ENCODE assay signal across 8 cellular contexts in genomic region chr2:237966565-237967462, GRCh38. TPM values are rescaled to one million over a fixed set of nuclear protein-coding genes. Genes with fewer than 3 reads are reported as not detected.
DNase-seq lines count a peak whose midpoint lies in the region; TF ChIP-seq lines count a peak whose summit lies in the region.

A gene with protein sequence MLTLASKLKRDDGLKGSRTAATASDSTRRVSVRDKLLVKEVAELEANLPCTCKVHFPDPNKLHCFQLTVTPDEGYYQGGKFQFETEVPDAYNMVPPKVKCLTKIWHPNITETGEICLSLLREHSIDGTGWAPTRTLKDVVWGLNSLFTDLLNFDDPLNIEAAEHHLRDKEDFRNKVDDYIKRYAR (plus strand): TSS chr2:237967014. CDS start chr2:237973108, 6,094 bp downstream.

- H2AFZ ChIP-seq in SK-N-SH (ENCODE audit: low read depth): peak within 1 kb of the TSS; percentile 99

- no peaks in the 10 kb centered on the region for H3K9me3 ChIP-seq in SK-N-SH

- DNase-seq in GM04503 (ENCODE audit: low read depth) (peak; percentile 72), HFF-Myc (ENCODE audit: extremely low read depth, low read depth) (peak; percentile 82), NAMALWA (ENCODE audit: low spot score) (peak; percentile 95), SK-N-SH (peak; percentile 99), globus pallidus (ENCODE audit: low spot score) (peak; percentile 96), occipital lobe (lab: John Stamatoyannopoulos, UW) (peak; percentile 95)
- peak; percentile 99 for DNase-seq in activated naive CD4-positive, alpha-beta T cell treated with anti-CD3 and anti-CD28 coated beads, Interleukin-2, amount 50 U/mL, for 16 hours

- WGBS in SK-N-SH (ENCODE audit: low lambda C conversion rate): 1% methylated on average over 56 of the region's 123 CpGs

- TF ChIP-seq EP300 in SK-N-SH (IDR thresholded peaks at IDR 0.05; ENCODE audit: borderline replicate concordance in 1 of 2, low read depth in 1 of 2, low read length in 1 of 2): peak in 1 of 2 experiments; percentile 48; a peak in 1 of 4 replicates

- H3F3A ChIP-seq in SK-N-SH (replicated peaks; ENCODE audit: insufficient read depth): no peaks in the 10 kb centered on the region

- peak within 1 kb of the TSS; percentile 93 for H3K4me2 ChIP-seq in SK-N-SH

- H3K9me2 ChIP-seq in SK-N-SH: no peaks in the 10 kb centered on the region

- CTCF ChIA-PET in SK-N-SH (lab: Yijun Ruan, JAX): no interaction called here

- peaks cover 42% of the 10 kb centered on the region for H4K20me1 ChIP-seq in SK-N-SH (ENCODE audit: insufficient read depth)

- H3K27me3 ChIP-seq in SK-N-SH (ENCODE audit: insufficient read depth): no peaks in the 10 kb centered on the region

- peak within 1 kb of the TSS in 1 of 2 experiments; percentile 82; a peak in 3 of 4 replicates for H3K27ac ChIP-seq in SK-N-SH (ENCODE audit: low read depth in 2 of 2, low read length in 1 of 2)
- peak within 1 kb of the TSS; percentile 58 for H3K27ac ChIP-seq in temporal lobe (ENCODE audit: low read depth, low read length)

- peaks cover 46% of the 10 kb centered on the region for H3K79me2 ChIP-seq in SK-N-SH (ENCODE audit: insufficient read depth)

- peaks cover 7 to 27% of the 10 kb centered on the region in 2 experiments; a peak in 3 of 4 replicates for H3K4me1 ChIP-seq in SK-N-SH (ENCODE audit: control insufficient read depth in 1 of 2, insufficient read depth in 2 of 2, low read depth in 1 of 2, low read length in 1 of 2)

- POLR2A ChIA-PET in SK-N-SH (lab: Yijun Ruan, JAX): interaction anchor here (1.2 kb wide), 1 partner anchor 12 kb away, joined by 3 read pairs; no protein-coding TSS in a partner anchor

- H3K4me3 ChIP-seq in HFF-Myc (replicated peaks; ENCODE audit: low read depth, low read length) (peak within 1 kb of the TSS; percentile 77), SK-N-SH (ENCODE audit: low read depth in 2 of 2, low read length in 1 of 2) (peak within 1 kb of the TSS; percentile 86 to 89)

- H3K36me3 ChIP-seq in SK-N-SH (replicated peaks in 1 of 2; ENCODE audit: control insufficient read depth in 1 of 2, insufficient read depth in 2 of 2, low read length in 1 of 2): no peaks in the 10 kb centered on the region

- TF ChIP-seq CTCF in HFF-Myc (IDR thresholded peaks at IDR 0.05; ENCODE audit: low read depth, low read length, missing control alignments) (no peak), SK-N-SH (IDR thresholded peaks at IDR 0.05) (no peak)

- no peak for TF ChIP-seq RAD21 in SK-N-SH (IDR thresholded peaks at IDR 0.05; ENCODE audit: low read length)

- peak within 1 kb of the TSS; percentile 75 for H3K9ac ChIP-seq in SK-N-SH

TF ChIP-seq in SK-N-SH, 30 proteins besides CTCF, POLR2A, EP300 and RAD21 (continues in another document):
- TF ChIP-seq MXI1 (IDR thresholded peaks at IDR 0.05; ENCODE audit: low read depth, low read length): peak; percentile 93
- TF ChIP-seq YY1 (IDR thresholded peaks at IDR 0.05; ENCODE audit: low read depth): peak; percentile 53; the same call in 1 of the 2 replicates
- TF ChIP-seq TAF1 (IDR thresholded peaks at IDR 0.05; ENCODE audit: borderline replicate concordance, low read depth, low read length): peak; percentile 47; the same call in 1 of the 2 replicates
- TF ChIP-seq FOXM1 (IDR thresholded peaks at IDR 0.05; ENCODE audit: low read depth): no peak
- peak; percentile 58; the same call in 1 of the 2 replicates for TF ChIP-seq RCOR1 (IDR thresholded peaks at IDR 0.05; ENCODE audit: low read length)
- TF ChIP-seq GABPA (IDR thresholded peaks at IDR 0.05; ENCODE audit: low read depth): peak; percentile 69
- peak; percentile 44 for TF ChIP-seq PBX3 (IDR thresholded peaks at IDR 0.05)
- TF ChIP-seq, protein P1, sequence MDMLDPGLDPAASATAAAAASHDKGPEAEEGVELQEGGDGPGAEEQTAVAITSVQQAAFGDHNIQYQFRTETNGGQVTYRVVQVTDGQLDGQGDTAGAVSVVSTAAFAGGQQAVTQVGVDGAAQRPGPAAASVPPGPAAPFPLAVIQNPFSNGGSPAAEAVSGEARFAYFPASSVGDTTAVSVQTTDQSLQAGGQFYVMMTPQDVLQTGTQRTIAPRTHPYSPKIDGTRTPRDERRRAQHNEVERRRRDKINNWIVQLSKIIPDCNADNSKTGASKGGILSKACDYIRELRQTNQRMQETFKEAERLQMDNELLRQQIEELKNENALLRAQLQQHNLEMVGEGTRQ (IDR thresholded peaks at IDR 0.05; ENCODE audit: borderline replicate concordance, low read depth, low read length): no peak
- no peak for TF ChIP-seq JUND (IDR thresholded peaks at IDR 0.05)
- TF ChIP-seq, protein P2, sequence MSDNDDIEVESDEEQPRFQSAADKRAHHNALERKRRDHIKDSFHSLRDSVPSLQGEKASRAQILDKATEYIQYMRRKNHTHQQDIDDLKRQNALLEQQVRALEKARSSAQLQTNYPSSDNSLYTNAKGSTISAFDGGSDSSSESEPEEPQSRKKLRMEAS (IDR thresholded peaks at IDR 0.05; ENCODE audit: low read depth): peak; percentile 97
- 0 out of 2 replicates have a peak, but pooled peaks have one; percentile 11 for TF ChIP-seq POLR2AphosphoS5 (IDR thresholded peaks at IDR 0.05; ENCODE audit: low read depth, low read length)
- TF ChIP-seq GATA2 (CRISPR knock-in tag; IDR thresholded peaks at IDR 0.05): no peak
- no peak for TF ChIP-seq MEF2A (IDR thresholded peaks at IDR 0.05; ENCODE audit: borderline replicate concordance, low read depth)
- peak; percentile 85 for TF ChIP-seq CHD2 (IDR thresholded peaks at IDR 0.05; ENCODE audit: low read length, partially characterized antibody)
- TF ChIP-seq TEAD4 (IDR thresholded peaks at IDR 0.05; ENCODE audit: borderline replicate concordance, insufficient read depth): no peak
- TF ChIP-seq NRF1 (IDR thresholded peaks at IDR 0.05; ENCODE audit: low read depth, low read length): 0 out of 2 replicates have a peak, but pooled peaks have one; percentile 51
- TF ChIP-seq EZH2phosphoT487 (IDR thresholded peaks at IDR 0.05; ENCODE audit: borderline replicate concordance, low read depth): no peak
- peak; percentile 99 for TF ChIP-seq SIN3A (IDR thresholded peaks at IDR 0.05; ENCODE audit: borderline replicate concordance, low read depth, low read length)
- TF ChIP-seq REST (IDR thresholded peaks at IDR 0.05; ENCODE audit: low read depth, low read length): no peak
- no peak for TF ChIP-seq SMC3 (IDR thresholded peaks at IDR 0.05; ENCODE audit: low read depth, low read length)
- TF ChIP-seq NFIC (IDR thresholded peaks at IDR 0.05; ENCODE audit: borderline replicate concordance): peak; percentile 57; the same call in 1 of the 2 replicates
- peak; percentile 46 for TF ChIP-seq ELF1 (IDR thresholded peaks at IDR 0.05)
- TF ChIP-seq, protein P3, sequence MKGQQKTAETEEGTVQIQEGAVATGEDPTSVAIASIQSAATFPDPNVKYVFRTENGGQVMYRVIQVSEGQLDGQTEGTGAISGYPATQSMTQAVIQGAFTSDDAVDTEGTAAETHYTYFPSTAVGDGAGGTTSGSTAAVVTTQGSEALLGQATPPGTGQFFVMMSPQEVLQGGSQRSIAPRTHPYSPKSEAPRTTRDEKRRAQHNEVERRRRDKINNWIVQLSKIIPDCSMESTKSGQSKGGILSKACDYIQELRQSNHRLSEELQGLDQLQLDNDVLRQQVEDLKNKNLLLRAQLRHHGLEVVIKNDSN (IDR thresholded peaks at IDR 0.05; ENCODE audit: borderline replicate concordance, low read depth): 0 out of 2 replicates have a peak, but pooled peaks have one; percentile 11
- no peak for TF ChIP-seq FOSL2 (IDR thresholded peaks at IDR 0.05; ENCODE audit: borderline replicate concordance, low read depth)
- TF ChIP-seq RXRA (IDR thresholded peaks at IDR 0.05; ENCODE audit: borderline replicate concordance, low read depth): no peak
- peak; percentile 80 for TF ChIP-seq RFX5 (IDR thresholded peaks at IDR 0.05; ENCODE audit: low read length)
- TF ChIP-seq FOXJ3 (CRISPR knock-in tag; IDR thresholded peaks at IDR 0.05): no peak

RNA-seq across cellular contexts. Expression of the gene that starts here (rescaled TPM):
- polyA plus RNA-seq in SK-N-SH (2012; rRNA removed): 56.9 and 66.9 TPM in 2 replicates
- polyA plus RNA-seq in SK-N-SH (2012; cell fraction: cytosol; rRNA removed): 78.1 and 79.9 TPM in 2 replicates
- polyA plus RNA-seq in SK-N-SH (2012; cell fraction: nucleus; rRNA removed): 14.3 and 22.2 TPM in 2 replicates
- total RNA-seq in occipital lobe (30.9 TPM), temporal lobe (23.6 TPM)
